Comparison of ENCODE assay signal across 24 cellular contexts in the genomic region with DNA sequence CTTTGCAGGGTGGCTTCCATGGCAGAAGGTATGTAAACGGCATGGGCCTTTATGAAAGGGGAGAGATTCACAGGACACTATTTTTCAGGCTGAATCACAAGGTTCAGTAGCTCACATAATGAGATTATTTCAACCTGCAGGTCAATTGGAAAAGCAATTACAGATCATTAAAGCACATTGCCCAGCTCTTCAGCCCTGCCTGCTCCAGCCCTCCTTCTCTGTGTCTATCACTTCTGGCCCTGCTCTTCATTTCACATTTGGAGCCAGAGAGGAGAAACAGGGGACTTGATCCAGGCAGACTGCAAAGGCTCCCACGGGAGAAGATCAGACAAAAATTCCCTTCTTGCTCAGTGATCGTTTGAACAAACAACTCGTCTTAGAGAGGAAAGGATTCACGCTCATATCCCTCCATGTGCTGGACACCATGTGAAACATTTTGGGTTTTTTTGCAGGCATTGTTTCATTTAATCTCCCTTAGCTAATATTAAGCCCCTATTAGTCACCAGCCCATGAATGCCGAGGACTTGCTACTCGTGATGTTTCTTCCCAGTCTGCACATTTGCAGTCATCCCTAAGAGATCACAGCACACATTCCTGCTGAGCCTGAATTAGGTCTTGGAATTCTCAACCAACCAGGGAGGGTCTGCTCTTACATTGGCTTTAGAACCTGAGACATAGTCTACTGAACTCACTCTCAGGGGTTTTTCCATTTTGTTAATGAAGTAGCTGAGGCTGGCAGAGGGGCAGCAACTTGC.
"Had no signal": no experiment of that assay in that cellular context is flagged by ENCODE, and none has a peak within 500 bp of the region (broad histone marks: within the 10 kb centered on the region; RNA-seq: fewer than 3 reads in every experiment).

No MANE protein-coding gene starts in this region.

- H3K4me3 ChIP-seq: cardiac muscle cell, esophagus muscularis mucosa, lung, testis had no signal

- H3K4me1 Mint-ChIP-seq: activated CD4-positive, alpha-beta T cell treated with anti-CD3 and anti-CD28 coated beads, Interleukin-2, amount 10 ng/mL, durations not matched to agents 24 days and 14 days; activated naive CD8-positive, alpha-beta T cell treated with anti-CD3 and anti-CD28 coated beads for 36 hours; activated T-helper 17 cell treated with anti-CD3 and anti-CD28 coated beads, Interleukin-2, amount 50 U/mL, for 72 hours; mesothelial cell of epicardium; naive B cell; neural crest cell; stimulated activated effector memory CD8-positive, alpha-beta T cell treated with anti-CD3 and anti-CD28 coated beads, Interleukin-12 subunit alpha, Interleukin-12 subunit beta, amount 100 ng/mL, for 72 hours had no signal

- ATAC-seq: activated CD8-positive, alpha-beta T cell treated with anti-CD3 and anti-CD28 coated beads for 36 hours; activated T-helper 17 cell treated with anti-CD3 and anti-CD28 coated beads, Interleukin-2, amount 50 U/mL, for 72 hours; left colon; right cardiac atrium; stimulated activated effector memory CD8-positive, alpha-beta T cell treated with anti-CD3 and anti-CD28 coated beads, Interleukin-12 subunit alpha, Interleukin-12 subunit beta, amount 100 ng/mL, for 72 hours had no signal

- DNase-seq: activated CD4-positive, alpha-beta T cell treated with anti-CD3 and anti-CD28 coated beads, Interleukin-2, amount 10 ng/mL, durations not matched to agents 24 days and 14 days; activated CD8-positive, alpha-beta T cell treated with anti-CD3 and anti-CD28 coated beads for 36 hours; activated naive CD4-positive, alpha-beta T cell; activated naive CD8-positive, alpha-beta T cell treated with anti-CD3 and anti-CD28 coated beads for 36 hours; activated T-cell treated with anti-CD3 and anti-CD28 coated beads, Interleukin-2, amount 50 U/mL, for 1 hour; amniotic stem cell; dermis blood vessel endothelial cell; effector memory CD4-positive, alpha-beta T cell; left colon; naive B cell; right cardiac atrium; small intestine; stimulated activated CD4-positive, alpha-beta T cell treated with anti-CD3 and anti-CD28 coated beads, Interleukin-4, amount 100 ng/mL, for 24 hours; T1000; testis had no signal

- H3K27me3 ChIP-seq: testis had no signal

- H3K9me3 ChIP-seq: esophagus muscularis mucosa, testis had no signal

- H3K9me3 Mint-ChIP-seq: activated CD4-positive, alpha-beta T cell treated with anti-CD3 and anti-CD28 coated beads, Interleukin-2, amount 10 ng/mL, durations not matched to agents 24 days and 14 days; activated CD8-positive, alpha-beta T cell treated with anti-CD3 and anti-CD28 coated beads for 36 hours; activated naive CD8-positive, alpha-beta T cell treated with anti-CD3 and anti-CD28 coated beads for 36 hours; activated T-helper 17 cell treated with anti-CD3 and anti-CD28 coated beads, Interleukin-2, amount 50 U/mL, for 72 hours; mesothelial cell of epicardium; neural crest cell; stimulated activated effector memory CD8-positive, alpha-beta T cell treated with anti-CD3 and anti-CD28 coated beads, Interleukin-12 subunit alpha, Interleukin-12 subunit beta, amount 100 ng/mL, for 72 hours; type B pancreatic cell had no signal

- H3K27ac Mint-ChIP-seq: activated CD4-positive, alpha-beta T cell treated with anti-CD3 and anti-CD28 coated beads, Interleukin-2, amount 10 ng/mL, durations not matched to agents 24 days and 14 days; activated CD8-positive, alpha-beta T cell treated with anti-CD3 and anti-CD28 coated beads for 36 hours; activated naive CD8-positive, alpha-beta T cell treated with anti-CD3 and anti-CD28 coated beads for 36 hours; activated T-helper 17 cell treated with anti-CD3 and anti-CD28 coated beads, Interleukin-2, amount 50 U/mL, for 72 hours; mesothelial cell of epicardium; naive B cell; progenitor cell of endocrine pancreas; stimulated activated effector memory CD8-positive, alpha-beta T cell treated with anti-CD3 and anti-CD28 coated beads, Interleukin-12 subunit alpha, Interleukin-12 subunit beta, amount 100 ng/mL, for 72 hours; type B pancreatic cell had no signal

- H3K36me3 Mint-ChIP-seq: activated naive CD8-positive, alpha-beta T cell treated with anti-CD3 and anti-CD28 coated beads for 36 hours; mesothelial cell of epicardium; naive B cell; stimulated activated effector memory CD8-positive, alpha-beta T cell treated with anti-CD3 and anti-CD28 coated beads, Interleukin-12 subunit alpha, Interleukin-12 subunit beta, amount 100 ng/mL, for 72 hours; type B pancreatic cell had no signal

- H3K4me3 Mint-ChIP-seq: activated CD4-positive, alpha-beta T cell treated with anti-CD3 and anti-CD28 coated beads, Interleukin-2, amount 10 ng/mL, durations not matched to agents 24 days and 14 days; activated CD8-positive, alpha-beta T cell treated with anti-CD3 and anti-CD28 coated beads for 36 hours; activated naive CD8-positive, alpha-beta T cell treated with anti-CD3 and anti-CD28 coated beads for 36 hours; activated T-helper 17 cell treated with anti-CD3 and anti-CD28 coated beads, Interleukin-2, amount 50 U/mL, for 72 hours; mesothelial cell of epicardium; naive B cell; neural crest cell; stimulated activated effector memory CD8-positive, alpha-beta T cell treated with anti-CD3 and anti-CD28 coated beads, Interleukin-12 subunit alpha, Interleukin-12 subunit beta, amount 100 ng/mL, for 72 hours; type B pancreatic cell had no signal

- H3K36me3 ChIP-seq: cardiac muscle cell, esophagus muscularis mucosa had no signal

- H3K4me1 ChIP-seq: esophagus muscularis mucosa, testis had no signal

- H3K27ac ChIP-seq: cardiac muscle cell, esophagus muscularis mucosa, testis had no signal
